ENCODE assay signal across 17 cellular contexts in the genomic region with DNA sequence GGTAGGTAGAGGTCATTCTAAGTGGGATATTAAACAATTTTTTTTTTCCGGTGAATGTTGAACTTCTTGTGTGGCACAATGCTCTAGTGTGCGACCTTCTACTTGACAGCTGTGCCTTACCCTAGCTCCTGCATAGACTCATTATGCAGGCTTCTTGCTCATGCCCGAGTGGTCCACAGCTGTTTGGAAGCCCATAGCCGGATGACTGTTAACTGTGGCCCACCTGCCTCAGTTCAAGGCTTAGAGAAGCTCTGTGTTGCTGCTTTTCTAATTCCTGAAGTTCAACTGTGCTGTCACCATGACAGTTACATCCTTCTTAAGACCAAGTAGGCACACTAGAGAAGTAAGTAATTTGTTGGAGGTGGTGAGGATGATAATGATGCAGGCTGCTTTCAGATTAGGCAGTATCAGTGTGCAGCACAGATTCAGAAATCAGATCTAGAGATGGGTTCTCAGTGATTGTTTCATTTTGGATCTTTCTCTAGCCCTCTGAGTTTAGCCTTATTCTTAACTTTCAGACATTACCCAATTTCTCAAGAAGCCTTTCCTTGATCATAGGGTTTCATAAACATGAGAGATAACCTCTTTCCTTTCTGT.
DNase-seq lines count a peak whose midpoint lies in the region; ATAC-seq and TF ChIP-seq lines count a peak whose summit lies in the region.
"Had no signal": no experiment of that assay in that cellular context is flagged by ENCODE, and none has a peak within 500 bp of the region (broad histone marks: within the 10 kb centered on the region; RNA-seq: fewer than 3 reads in every experiment).

No MANE protein-coding gene starts in this region.

- DNase-seq in hepatocyte (ENCODE audit: low spot score) = no peak
- no peak for DNase-seq in activated CD4-positive, alpha-beta T cell treated with anti-CD3 and anti-CD28 coated beads for 1 hour
- DNase-seq in upper lobe of right lung = no peak
- no peak for DNase-seq in COR-L47 (lab: John Stamatoyannopoulos, UW)
- no peak for DNase-seq in effector CD4-positive, alpha-beta T cell
- DNase-seq: CD8-positive, alpha-beta T cell; GM23248; IMR-90; MM.1S; NCI-H1105; NCI-H1694; NCI-H510A treated with DMSO at 0.1 percent for 48 hours had no signal

- TF ChIP-seq CTCF in DOHH2 (IDR thresholded peaks at IDR 0.05; ENCODE audit: low read depth, low read length, poor library complexity, severe bottlenecking) (no peak), hepatocyte (IDR thresholded peaks at IDR 0.05; ENCODE audit: poor library complexity) (no peak), upper lobe of right lung (IDR thresholded peaks at IDR 0.05) (no peak)

- H3K4me1 ChIP-seq in DOHH2 (ENCODE audit: control insufficient read depth, low read length) (peaks cover 22% of the 10 kb centered on the region), hepatocyte (ENCODE audit: insufficient read depth) (peaks cover 15% of the 10 kb centered on the region), upper lobe of right lung (no peaks in the 10 kb centered on the region)

- WGBS in hepatocyte (ENCODE audit: low lambda C conversion rate, missing lambda C conversion rate) = 93% methylated on average over 4 of the region's 4 CpGs

- H3K4me3 ChIP-seq in DOHH2 (ENCODE audit: low read length) = peak overlapping the region; percentile 36
- H3K4me3 ChIP-seq in hepatocyte = no peak overlapping the region
- H3K4me3 ChIP-seq in upper lobe of right lung = no peak overlapping the region
- H3K4me3 ChIP-seq: GM23248 had no signal

- H3F3A ChIP-seq in DOHH2 (ENCODE audit: control insufficient read depth, insufficient read depth) = no peaks in the 10 kb centered on the region

- H3K9me3 ChIP-seq in DOHH2 (ENCODE audit: control insufficient read depth, insufficient read depth, low read length) = no peaks in the 10 kb centered on the region
- H3K9me3 ChIP-seq in hepatocyte (ENCODE audit: low read depth) = no peaks in the 10 kb centered on the region
- H3K9me3 ChIP-seq in upper lobe of right lung = no peaks in the 10 kb centered on the region

- intact Hi-C loops in upper lobe of right lung (cut with DNase I) = no loop called here

- ATAC-seq in GM19035 (IDR thresholded peaks at IDR 0.05; ENCODE audit: unreplicated experiment) (peak; percentile 15), HG02885 (IDR thresholded peaks at IDR 0.05; ENCODE audit: poor library complexity, unreplicated experiment) (peak; percentile 38), upper lobe of right lung (no peak)
- ATAC-seq: CD8-positive, alpha-beta T cell; HCT116; Panc1 had no signal

- H3K27ac ChIP-seq in DOHH2 (ENCODE audit: low read depth, low read length) (peak overlapping the region; percentile 27), hepatocyte (peak overlapping the region; percentile 56), upper lobe of right lung (no peak overlapping the region)
- H3K27ac ChIP-seq: GM23248 had no signal

- H3K27me3 ChIP-seq in DOHH2 (ENCODE audit: control insufficient read depth, low read length) (no peaks in the 10 kb centered on the region), hepatocyte (no peaks in the 10 kb centered on the region), upper lobe of right lung (no peaks in the 10 kb centered on the region)

- H4K20me1 ChIP-seq in DOHH2 (ENCODE audit: control insufficient read depth, insufficient read depth, low read depth, low read length) (no peaks in the 10 kb centered on the region), hepatocyte (ENCODE audit: insufficient read depth, poor library complexity, severe bottlenecking) (no peaks in the 10 kb centered on the region)

- H3K4me2 ChIP-seq in DOHH2 (ENCODE audit: low read length) (peak overlapping the region; percentile 39), hepatocyte (no peak overlapping the region)

- no peak overlapping the region for H2AFZ ChIP-seq in hepatocyte
- H2AFZ ChIP-seq: GM23248 had no signal

- H3K79me2 ChIP-seq in DOHH2 (ENCODE audit: control insufficient read depth, low read length) = no peaks in the 10 kb centered on the region
- H3K79me2 ChIP-seq in hepatocyte = no peaks in the 10 kb centered on the region

- H3K36me3 ChIP-seq in DOHH2 (ENCODE audit: control insufficient read depth, low read length) (no peaks in the 10 kb centered on the region), hepatocyte (replicated peaks; ENCODE audit: insufficient read depth, low read depth) (no peaks in the 10 kb centered on the region), upper lobe of right lung (no peaks in the 10 kb centered on the region)

- H3K9me2 ChIP-seq in DOHH2 (replicated peaks; ENCODE audit: control insufficient read depth, low read length) (no peaks in the 10 kb centered on the region), hepatocyte (replicated peaks; ENCODE audit: insufficient read depth) (no peaks in the 10 kb centered on the region)
